Comparison of ENCODE assay signal across 22 cellular contexts in the genomic region with DNA sequence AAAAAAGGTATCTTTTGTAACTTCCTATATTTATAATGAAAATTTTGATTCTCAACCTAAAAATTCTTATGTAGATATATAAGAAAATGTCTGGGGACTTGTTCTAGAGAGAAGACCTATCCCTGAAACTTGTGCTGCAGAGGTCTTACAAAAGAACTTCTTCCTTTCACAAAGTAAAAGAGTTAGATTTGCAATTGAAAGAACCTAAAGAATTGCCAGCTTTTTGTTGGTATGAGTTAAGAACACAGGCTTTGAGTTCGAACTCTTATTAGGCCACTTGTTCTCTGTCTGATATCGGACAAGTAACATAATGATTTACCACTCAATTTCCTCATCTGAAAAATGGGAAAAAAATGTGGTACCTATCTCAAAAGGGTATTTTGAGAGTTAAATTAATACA.
DNase-seq lines count a peak whose midpoint lies in the region; ATAC-seq and TF ChIP-seq lines count a peak whose summit lies in the region.
"Had no signal": no experiment of that assay in that cellular context is flagged by ENCODE, and none has a peak within 500 bp of the region (broad histone marks: within the 10 kb centered on the region; RNA-seq: fewer than 3 reads in every experiment).

No MANE protein-coding gene starts in this region.

- H4K20me1 ChIP-seq in GM23338 (replicated peaks; ENCODE audit: insufficient read depth): no peaks in the 10 kb centered on the region
- no peaks in the 10 kb centered on the region for H4K20me1 ChIP-seq in neural progenitor cell (ENCODE audit: low read depth)
- H4K20me1 ChIP-seq: BLaER1 had no signal

- TF ChIP-seq CTCF in GM23338 (conservative IDR thresholded peaks at IDR 0.05; ENCODE audit: low read depth in 2 of 2) (no peak), WTC11 (IDR thresholded peaks at IDR 0.05) (no peak), neural progenitor cell (IDR thresholded peaks at IDR 0.05) (no peak)

- H3K27me3 Mint-ChIP-seq in GM23338 (ENCODE audit: insufficient read depth, low read depth, poor library complexity) (no peaks in the 10 kb centered on the region), WTC11 (ENCODE audit: low read depth) (no peaks in the 10 kb centered on the region), neural progenitor cell (ENCODE audit: insufficient read depth, low read depth) (no peaks in the 10 kb centered on the region)
- H3K27me3 Mint-ChIP-seq: B cell had no signal

- H3K36me3 ChIP-seq in GM23338 (ENCODE audit: insufficient read depth) (no peaks in the 10 kb centered on the region), iPS-18a (ENCODE audit: control insufficient read depth, low read depth, low read length) (no peaks in the 10 kb centered on the region), neural progenitor cell (no peaks in the 10 kb centered on the region)
- H3K36me3 ChIP-seq: BLaER1, HAP-1 had no signal

- DNase-seq in GM23338 (ENCODE audit: low spot score) (peak; percentile 78), WTC11 (ENCODE audit: low spot score) (no peak), neural progenitor cell (ENCODE audit: low spot score) (peak; percentile 49), left lobe of liver (ENCODE audit: low spot score) (no peak), epidermal melanocyte (ENCODE audit: insufficient read length, low spot score) (no peak)
- DNase-seq in activated CD8-positive, alpha-beta memory T cell treated with anti-CD3 and anti-CD28 coated beads, Interleukin-2, amount 50 U/mL, for 4 hours: no peak
- DNase-seq: CD4-positive, CD25-positive, alpha-beta regulatory T cell; CD8-positive, alpha-beta memory T cell; DMS 273 treated with DMSO at 0.1 percent for 48 hours; DMS79; EL; GDM1; GM23248; HFFc6 had no signal

- CTCF ChIA-PET in WTC11 (lab: Charles Lee): interaction anchor here (1.0 kb wide), 1 partner anchor 10 kb away, joined by 4 read pairs; no protein-coding TSS in a partner anchor

- POLR2A ChIA-PET in WTC11 (lab: Charles Lee): no interaction called here

- peaks cover 53% of the 10 kb centered on the region for H3K4me1 Mint-ChIP-seq in GM23338
- peaks cover 62% of the 10 kb centered on the region for H3K4me1 Mint-ChIP-seq in WTC11
- peaks cover 5% of the 10 kb centered on the region for H3K4me1 Mint-ChIP-seq in neural progenitor cell
- H3K4me1 Mint-ChIP-seq: B cell; CD4-positive, CD25-positive, alpha-beta regulatory T cell; CD8-positive, alpha-beta memory T cell had no signal

- H3K9me2 ChIP-seq in GM23338 (ENCODE audit: insufficient read depth): no peaks in the 10 kb centered on the region

- H3K9me3 Mint-ChIP-seq in GM23338 (no peaks in the 10 kb centered on the region), WTC11 (no peaks in the 10 kb centered on the region), neural progenitor cell (no peaks in the 10 kb centered on the region)
- H3K9me3 Mint-ChIP-seq: CD8-positive, alpha-beta memory T cell; HFFc6 had no signal

- H2AFZ ChIP-seq in GM23338 (no peak overlapping the region), neural progenitor cell (replicated peaks) (no peak overlapping the region)
- H2AFZ ChIP-seq: GM23248 had no signal

- ATAC-seq in GM23338 (peak; percentile 79), WTC11 (peak; percentile 82), left lobe of liver (no peak), HG02763 (IDR thresholded peaks at IDR 0.05; ENCODE audit: unreplicated experiment) (no peak)
- ATAC-seq: GM12878 had no signal

- H3K36me3 Mint-ChIP-seq in GM23338 (ENCODE audit: low read depth): no peaks in the 10 kb centered on the region
- no peaks in the 10 kb centered on the region for H3K36me3 Mint-ChIP-seq in WTC11
- no peaks in the 10 kb centered on the region for H3K36me3 Mint-ChIP-seq in neural progenitor cell
- H3K36me3 Mint-ChIP-seq: CD4-positive, CD25-positive, alpha-beta regulatory T cell; CD8-positive, alpha-beta memory T cell had no signal

- H3K27ac ChIP-seq in GM23338 (ENCODE audit: low read depth) (no peak overlapping the region), iPS-18a (ENCODE audit: low read length) (peak overlapping the region; percentile 3), neural progenitor cell (no peak overlapping the region)
- H3K27ac ChIP-seq: 22Rv1, BLaER1, C4-2B, GM23248 had no signal

- H3K4me2 ChIP-seq in GM23338 (peak overlapping the region; percentile 18), neural progenitor cell (peak overlapping the region; percentile 17)
- H3K4me2 ChIP-seq: BLaER1 had no signal

- H3K9me3 ChIP-seq in iPS-18a (ENCODE audit: control insufficient read depth, low read depth, low read length) (no peaks in the 10 kb centered on the region), neural progenitor cell (ENCODE audit: low read depth) (no peaks in the 10 kb centered on the region)
- H3K9me3 ChIP-seq: BLaER1, HAP-1 had no signal

- H3K9ac ChIP-seq in iPS-18a (ENCODE audit: low read length): no peak overlapping the region
- H3K9ac ChIP-seq in neural progenitor cell: no peak overlapping the region
- H3K9ac ChIP-seq: BLaER1, GM23248 had no signal

- H3K4me3 ChIP-seq in GM23338 (no peak overlapping the region), iPS-18a (ENCODE audit: low read length) (peak overlapping the region; percentile 13), neural progenitor cell (no peak overlapping the region)
- H3K4me3 ChIP-seq: BLaER1, GM12878, GM23248, HAP-1 had no signal

- H3K27ac Mint-ChIP-seq in GM23338: peak overlapping the region; percentile 7; the same call in 1 of the 2 replicates
- peak overlapping the region; percentile 55; the same call in 1 of the 2 replicates for H3K27ac Mint-ChIP-seq in WTC11
- no peak overlapping the region for H3K27ac Mint-ChIP-seq in neural progenitor cell
- H3K27ac Mint-ChIP-seq: B cell; CD4-positive, CD25-positive, alpha-beta regulatory T cell; CD8-positive, alpha-beta memory T cell; HFFc6 had no signal

- peaks cover 58% of the 10 kb centered on the region for H3K4me1 ChIP-seq in GM23338 (ENCODE audit: insufficient read depth)
- peaks cover 51% of the 10 kb centered on the region for H3K4me1 ChIP-seq in iPS-18a (ENCODE audit: control insufficient read depth, low read depth, low read length)
- peaks cover 28% of the 10 kb centered on the region for H3K4me1 ChIP-seq in neural progenitor cell
- H3K4me1 ChIP-seq: BLaER1 had no signal

- H3K27me3 ChIP-seq in GM23338 (ENCODE audit: insufficient read depth) (no peaks in the 10 kb centered on the region), iPS-18a (ENCODE audit: control insufficient read depth, insufficient read depth, low read length) (no peaks in the 10 kb centered on the region), neural progenitor cell (no peaks in the 10 kb centered on the region)
- H3K27me3 ChIP-seq: BLaER1 had no signal

- H3K79me2 ChIP-seq in GM23338 (replicated peaks; ENCODE audit: insufficient read depth) (no peaks in the 10 kb centered on the region), neural progenitor cell (ENCODE audit: low read depth) (no peaks in the 10 kb centered on the region)

- H3K4me3 Mint-ChIP-seq in GM23338 (no peak overlapping the region), WTC11 (peak overlapping the region; percentile 18; the same call in 1 of the 2 replicates), neural progenitor cell (no peak overlapping the region)
- H3K4me3 Mint-ChIP-seq: B cell; CD4-positive, CD25-positive, alpha-beta regulatory T cell; CD8-positive, alpha-beta memory T cell; HFFc6 had no signal

- H3F3A ChIP-seq in GM23338 (replicated peaks; ENCODE audit: low read depth) (no peaks in the 10 kb centered on the region), neural progenitor cell (ENCODE audit: low read depth) (no peaks in the 10 kb centered on the region)

TF ChIP-seq in WTC11, 78 proteins besides CTCF, POLR2A, EP300 and RAD21 (continues in another document):
- TF ChIP-seq CREM (CRISPR knock-in tag; IDR thresholded peaks at IDR 0.05): no peak
- no peak for TF ChIP-seq RELA (CRISPR knock-in tag; IDR thresholded peaks at IDR 0.05; ENCODE audit: borderline replicate concordance)
- TF ChIP-seq CBFB (CRISPR knock-in tag; IDR thresholded peaks at IDR 0.05; ENCODE audit: low read depth): no peak
- TF ChIP-seq NR1H2 (CRISPR knock-in tag; IDR thresholded peaks at IDR 0.05): no peak
- TF ChIP-seq, protein P1, sequence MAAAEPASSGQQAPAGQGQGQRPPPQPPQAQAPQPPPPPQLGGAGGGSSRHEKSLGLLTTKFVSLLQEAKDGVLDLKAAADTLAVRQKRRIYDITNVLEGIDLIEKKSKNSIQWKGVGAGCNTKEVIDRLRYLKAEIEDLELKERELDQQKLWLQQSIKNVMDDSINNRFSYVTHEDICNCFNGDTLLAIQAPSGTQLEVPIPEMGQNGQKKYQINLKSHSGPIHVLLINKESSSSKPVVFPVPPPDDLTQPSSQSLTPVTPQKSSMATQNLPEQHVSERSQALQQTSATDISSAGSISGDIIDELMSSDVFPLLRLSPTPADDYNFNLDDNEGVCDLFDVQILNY (CRISPR knock-in tag; IDR thresholded peaks at IDR 0.05): no peak
- TF ChIP-seq PRRX2 (CRISPR knock-in tag; IDR thresholded peaks at IDR 0.05): no peak
- TF ChIP-seq, protein P2, sequence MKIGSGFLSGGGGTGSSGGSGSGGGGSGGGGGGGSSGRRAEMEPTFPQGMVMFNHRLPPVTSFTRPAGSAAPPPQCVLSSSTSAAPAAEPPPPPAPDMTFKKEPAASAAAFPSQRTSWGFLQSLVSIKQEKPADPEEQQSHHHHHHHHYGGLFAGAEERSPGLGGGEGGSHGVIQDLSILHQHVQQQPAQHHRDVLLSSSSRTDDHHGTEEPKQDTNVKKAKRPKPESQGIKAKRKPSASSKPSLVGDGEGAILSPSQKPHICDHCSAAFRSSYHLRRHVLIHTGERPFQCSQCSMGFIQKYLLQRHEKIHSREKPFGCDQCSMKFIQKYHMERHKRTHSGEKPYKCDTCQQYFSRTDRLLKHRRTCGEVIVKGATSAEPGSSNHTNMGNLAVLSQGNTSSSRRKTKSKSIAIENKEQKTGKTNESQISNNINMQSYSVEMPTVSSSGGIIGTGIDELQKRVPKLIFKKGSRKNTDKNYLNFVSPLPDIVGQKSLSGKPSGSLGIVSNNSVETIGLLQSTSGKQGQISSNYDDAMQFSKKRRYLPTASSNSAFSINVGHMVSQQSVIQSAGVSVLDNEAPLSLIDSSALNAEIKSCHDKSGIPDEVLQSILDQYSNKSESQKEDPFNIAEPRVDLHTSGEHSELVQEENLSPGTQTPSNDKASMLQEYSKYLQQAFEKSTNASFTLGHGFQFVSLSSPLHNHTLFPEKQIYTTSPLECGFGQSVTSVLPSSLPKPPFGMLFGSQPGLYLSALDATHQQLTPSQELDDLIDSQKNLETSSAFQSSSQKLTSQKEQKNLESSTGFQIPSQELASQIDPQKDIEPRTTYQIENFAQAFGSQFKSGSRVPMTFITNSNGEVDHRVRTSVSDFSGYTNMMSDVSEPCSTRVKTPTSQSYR (CRISPR knock-in tag; IDR thresholded peaks at IDR 0.05): no peak
- TF ChIP-seq ELF4 (CRISPR knock-in tag; IDR thresholded peaks at IDR 0.05; ENCODE audit: low read depth): no peak
- no peak for TF ChIP-seq OVOL2 (CRISPR knock-in tag; IDR thresholded peaks at IDR 0.05; ENCODE audit: borderline replicate concordance)
- no peak for TF ChIP-seq ZNF396 (CRISPR knock-in tag; IDR thresholded peaks at IDR 0.05; ENCODE audit: borderline replicate concordance)
- TF ChIP-seq SMAD4 (CRISPR knock-in tag; IDR thresholded peaks at IDR 0.05): no peak

Comparison
In these comparisons a context has a peak if more than half of its experiments do, and no peak if none do; other contexts are left out.
1. ATAC-seq: peak in GM23338 (single experiment) and WTC11 (single experiment); none in left lobe of liver (single experiment) and HG02763 (single experiment).
2. DNase-seq: peak in GM23338 (single experiment) and neural progenitor cell (single experiment); none in WTC11 (single experiment), left lobe of liver (single experiment), activated CD8-positive, alpha-beta memory T cell treated with anti-CD3 and anti-CD28 coated beads, Interleukin-2, amount 50 U/mL, for 4 hours (single experiment) and epidermal melanocyte (single experiment).